In the genomic region with DNA sequence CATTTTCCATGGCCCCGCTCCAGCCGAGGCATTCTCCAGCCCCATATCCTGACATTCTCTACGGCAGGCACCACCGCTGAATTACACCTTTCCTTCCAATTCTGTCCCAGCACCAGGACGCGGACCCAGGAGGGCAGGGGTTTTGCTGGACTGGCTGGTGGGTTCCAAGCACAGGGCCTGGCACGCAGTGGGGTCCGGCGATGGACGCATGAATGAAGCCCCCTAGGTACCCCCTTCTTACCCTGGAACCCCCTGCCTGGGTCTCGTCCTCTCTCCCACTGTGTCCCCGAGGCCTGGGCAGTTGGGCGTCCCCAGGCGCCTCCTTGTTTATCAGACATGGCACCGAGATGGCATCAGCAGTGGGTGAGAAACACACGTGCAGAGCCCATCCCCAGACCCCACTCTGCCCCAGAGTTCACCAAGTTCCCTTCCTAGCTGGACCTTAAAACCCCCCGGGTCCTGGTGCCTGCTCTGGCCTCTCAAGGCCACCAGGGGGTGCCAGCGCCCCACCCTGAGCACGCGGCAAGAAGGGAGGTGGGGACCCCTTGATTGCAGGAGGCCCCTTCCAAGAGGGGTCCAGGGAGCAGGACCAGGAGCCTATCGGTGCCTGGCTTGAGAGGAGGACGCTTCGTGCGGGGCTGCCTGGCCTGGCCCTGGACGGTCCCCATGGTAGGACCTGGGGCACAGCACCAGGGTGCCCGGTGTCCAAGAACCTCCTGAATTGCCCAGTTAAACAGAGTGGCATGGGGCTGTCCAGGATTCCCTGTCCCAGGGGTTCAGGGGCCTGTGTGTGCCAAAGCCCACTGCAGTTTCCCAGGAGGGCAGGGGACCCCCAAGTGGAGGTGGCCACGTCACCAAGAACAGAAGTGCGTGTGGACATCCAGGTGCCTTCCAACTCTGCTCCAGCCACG, we compare ENCODE assay signal across 8 cellular contexts. TPM values are rescaled to one million over a fixed set of nuclear protein-coding genes. Genes with fewer than 3 reads are reported as not detected.
A peak's percentile ranks its signal among the peaks of the same experiment; 100 is the strongest.
DNase-seq lines count a peak whose midpoint lies in the region; ATAC-seq and TF ChIP-seq lines count a peak whose summit lies in the region.

No MANE protein-coding gene starts in this region.

- H3K79me2 ChIP-seq in OCI-LY1 (ENCODE audit: insufficient read depth, low read length): no peaks in the 10 kb centered on the region

- H3K36me3 ChIP-seq in OCI-LY1 (ENCODE audit: insufficient read depth, low read length): no peaks in the 10 kb centered on the region

- H3K27ac Mint-ChIP-seq in activated naive CD8-positive, alpha-beta T cell treated with anti-CD3 and anti-CD28 coated beads, Interleukin-2, amount 50 U/mL, for 24 hours: no peak overlapping the region
- H3K27ac Mint-ChIP-seq in immature natural killer cell: no peak overlapping the region
- no peak overlapping the region for H3K27ac Mint-ChIP-seq in stimulated activated effector memory CD8-positive, alpha-beta T cell treated with anti-CD3 and anti-CD28 coated beads, Interleukin-12 subunit alpha, Interleukin-12 subunit beta, amount 100 ng/mL, for 72 hours

- no peak overlapping the region for H2AFZ ChIP-seq in OCI-LY1 (ENCODE audit: low read length)

- no peaks in the 10 kb centered on the region for H3K36me3 Mint-ChIP-seq in activated naive CD8-positive, alpha-beta T cell treated with anti-CD3 and anti-CD28 coated beads, Interleukin-2, amount 50 U/mL, for 24 hours (ENCODE audit: low read depth)
- no peaks in the 10 kb centered on the region for H3K36me3 Mint-ChIP-seq in immature natural killer cell
- H3K36me3 Mint-ChIP-seq in stimulated activated effector memory CD8-positive, alpha-beta T cell treated with anti-CD3 and anti-CD28 coated beads, Interleukin-12 subunit alpha, Interleukin-12 subunit beta, amount 100 ng/mL, for 72 hours: no peaks in the 10 kb centered on the region

- no peaks in the 10 kb centered on the region for H3K4me1 Mint-ChIP-seq in activated naive CD8-positive, alpha-beta T cell treated with anti-CD3 and anti-CD28 coated beads, Interleukin-2, amount 50 U/mL, for 24 hours
- no peaks in the 10 kb centered on the region for H3K4me1 Mint-ChIP-seq in immature natural killer cell
- H3K4me1 Mint-ChIP-seq in stimulated activated effector memory CD8-positive, alpha-beta T cell treated with anti-CD3 and anti-CD28 coated beads, Interleukin-12 subunit alpha, Interleukin-12 subunit beta, amount 100 ng/mL, for 72 hours: no peaks in the 10 kb centered on the region

- H3K27me3 Mint-ChIP-seq in activated naive CD8-positive, alpha-beta T cell treated with anti-CD3 and anti-CD28 coated beads, Interleukin-2, amount 50 U/mL, for 24 hours: no peaks in the 10 kb centered on the region
- H3K27me3 Mint-ChIP-seq in immature natural killer cell (ENCODE audit: low read depth in 3 of 3): peaks cover 0 to 4% (median 2%) of the 10 kb centered on the region in 3 donors

- H3K9me2 ChIP-seq in OCI-LY1 (ENCODE audit: low read depth, low read length): no peaks in the 10 kb centered on the region

- H3K4me1 ChIP-seq in OCI-LY1 (ENCODE audit: insufficient read depth, low read length, severe bottlenecking): no peaks in the 10 kb centered on the region

- no peaks in the 10 kb centered on the region for H4K20me1 ChIP-seq in OCI-LY1 (ENCODE audit: insufficient read depth, low read length)

- peak; percentile 37 for DNase-seq in NCI-H82 (lab: John Stamatoyannopoulos, UW)
- DNase-seq in NCI-H82 treated with DMSO at 0.1 percent for 48 hours (lab: John Stamatoyannopoulos, UW; ENCODE audit: unreplicated experiment): no peak
- peak; percentile 33 for DNase-seq in activated naive CD8-positive, alpha-beta T cell treated with anti-CD3 and anti-CD28 coated beads, Interleukin-2, amount 50 U/mL, for 24 hours
- peak; percentile 28 to 40 (median 31) for DNase-seq in immature natural killer cell
- peak; percentile 20 to 68 for DNase-seq in stimulated activated effector memory CD8-positive, alpha-beta T cell treated with anti-CD3 and anti-CD28 coated beads, Interleukin-12 subunit alpha, Interleukin-12 subunit beta, amount 100 ng/mL, for 72 hours (ENCODE audit: low spot score in 2 of 2)

- ATAC-seq in activated naive CD8-positive, alpha-beta T cell treated with anti-CD3 and anti-CD28 coated beads, Interleukin-2, amount 50 U/mL, for 24 hours: no peak
- ATAC-seq in stimulated activated effector memory CD8-positive, alpha-beta T cell treated with anti-CD3 and anti-CD28 coated beads, Interleukin-12 subunit alpha, Interleukin-12 subunit beta, amount 100 ng/mL, for 72 hours: peak; percentile 25
- ATAC-seq in HG02973 (IDR thresholded peaks at IDR 0.05; ENCODE audit: unreplicated experiment) (no peak), GM19455 (IDR thresholded peaks at IDR 0.05; ENCODE audit: unreplicated experiment) (no peak)

- TF ChIP-seq CTCF in OCI-LY1 (IDR thresholded peaks at IDR 0.05; ENCODE audit: low read length): peak; percentile 94

- H3K4me3 ChIP-seq in OCI-LY1 (ENCODE audit: low read depth, low read length, poor library complexity, severe bottlenecking): no peak overlapping the region

- H3K9ac ChIP-seq in OCI-LY1 (ENCODE audit: low read length): no peak overlapping the region

- no peaks in the 10 kb centered on the region for H3F3A ChIP-seq in OCI-LY1 (ENCODE audit: insufficient read depth, low read length)

- no peaks in the 10 kb centered on the region for H3K9me3 ChIP-seq in OCI-LY1 (ENCODE audit: low read length)

- H3K4me2 ChIP-seq in OCI-LY1 (ENCODE audit: low read length): no peak overlapping the region

- no peak overlapping the region for H3K4me3 Mint-ChIP-seq in activated naive CD8-positive, alpha-beta T cell treated with anti-CD3 and anti-CD28 coated beads, Interleukin-2, amount 50 U/mL, for 24 hours
- H3K4me3 Mint-ChIP-seq in immature natural killer cell: no peak overlapping the region
- H3K4me3 Mint-ChIP-seq in stimulated activated effector memory CD8-positive, alpha-beta T cell treated with anti-CD3 and anti-CD28 coated beads, Interleukin-12 subunit alpha, Interleukin-12 subunit beta, amount 100 ng/mL, for 72 hours: no peak overlapping the region

- no peaks in the 10 kb centered on the region for H3K9me3 Mint-ChIP-seq in activated naive CD8-positive, alpha-beta T cell treated with anti-CD3 and anti-CD28 coated beads, Interleukin-2, amount 50 U/mL, for 24 hours
- H3K9me3 Mint-ChIP-seq in immature natural killer cell: no peaks in the 10 kb centered on the region
- H3K9me3 Mint-ChIP-seq in stimulated activated effector memory CD8-positive, alpha-beta T cell treated with anti-CD3 and anti-CD28 coated beads, Interleukin-12 subunit alpha, Interleukin-12 subunit beta, amount 100 ng/mL, for 72 hours: no peaks in the 10 kb centered on the region

- no peak overlapping the region for H3K27ac ChIP-seq in OCI-LY1 (ENCODE audit: low read depth, low read length, poor library complexity, severe bottlenecking)

- H3K27me3 ChIP-seq in OCI-LY1 (ENCODE audit: insufficient read depth, low read length): 0 out of 2 replicates have a peak, but pooled peaks cover 3% of the 10 kb centered on the region

RNA-seq across cellular contexts. Expression of gene MEGF6, which starts 46.1 kb away (rescaled TPM):
- under 1 TPM in 1 of 3 donors, not detected in 2; 0.08 TPM for polyA plus RNA-seq in immature natural killer cell

RNA-seq across cellular contexts. Expression of gene TPRG1L, which starts 59.6 kb away (rescaled TPM):
- polyA plus RNA-seq in immature natural killer cell: 10 to 100 TPM; 36.2 to 43.4 (median 40.3) TPM
